11 cellular contexts compared by ENCODE assay signal in genomic region chr20:51021067-51022025, GRCh38. TPM values are rescaled to one million over a fixed set of nuclear protein-coding genes. Genes with fewer than 3 reads are reported as not detected.
A peak's percentile ranks its signal among the peaks of the same experiment; 100 is the strongest.
DNase-seq lines count a peak whose midpoint lies in the region; ATAC-seq and TF ChIP-seq lines count a peak whose summit lies in the region.
"Had no signal": no experiment of that assay in that cellular context is flagged by ENCODE, and none has a peak within 500 bp of the region (broad histone marks: within the 10 kb centered on the region; RNA-seq: fewer than 3 reads in every experiment).

No MANE protein-coding gene starts in this region.

- H3K36me3 ChIP-seq in A673 (ENCODE audit: insufficient read depth, low read length, poor library complexity, severe bottlenecking): no peaks in the 10 kb centered on the region
- no peaks in the 10 kb centered on the region for H3K36me3 ChIP-seq in transverse colon
- H3K36me3 ChIP-seq: upper lobe of left lung had no signal

- BruUV-seq in A673 (replicated peaks; lab: Mats Ljungman, UMichigan): no TSS peak

- DNase-seq in A673 (ENCODE audit: low spot score) (no peak), ELF-1 (ENCODE audit: low read depth, low spot score) (peak; percentile 49), iris pigment epithelial cell (ENCODE audit: low read depth) (peak; percentile 72), transverse colon (no peak)
- no peak for DNase-seq in activated naive CD8-positive, alpha-beta T cell treated with anti-CD3 and anti-CD28 coated beads, Interleukin-2, amount 10 ng/mL, durations not matched to agents 7 days and 5 days
- no peak for DNase-seq in stimulated activated naive CD4-positive, alpha-beta T cell (lab: John Stamatoyannopoulos, UW)
- DNase-seq: SHP77; stimulated activated CD4-positive, alpha-beta T cell treated with anti-CD3 and anti-CD28 coated beads, Interleukin-4, amount 100 ng/mL, for 24 hours; upper lobe of left lung had no signal

- intact Hi-C loops in A673 (cut with micrococcal nuclease; ENCODE audit: unreplicated experiment) (loop anchor here (10.0 kb wide), 1 partner anchor 133 kb away; no protein-coding TSS in a partner anchor), transverse colon (cut with DNase I; ENCODE audit: low total_unique reads) (no loop called here)

- peaks cover 64% of the 10 kb centered on the region for H3K27me3 Mint-ChIP-seq in activated naive CD8-positive, alpha-beta T cell treated with anti-CD3 and anti-CD28 coated beads, Interleukin-2, amount 10 ng/mL, durations not matched to agents 7 days and 5 days

- no peak for TF ChIP-seq POLR2A in transverse colon (IDR thresholded peaks at IDR 0.05)

- in situ Hi-C loops in transverse colon (cut with MboI; ENCODE audit: low pct_ligation_motif_present in 1 of 4, low pct_unique_long_range_greater_than_20kb in 1 of 4, low sequenced_read_pairs in 3 of 4): no loop called here

- H3K27me3 ChIP-seq in A673 (replicated peaks; ENCODE audit: insufficient read depth, low read depth, low read length, poor library complexity): no peaks in the 10 kb centered on the region
- H3K27me3 ChIP-seq in transverse colon: peaks cover 57% of the 10 kb centered on the region

- no peaks in the 10 kb centered on the region for H3K9me3 ChIP-seq in A673 (ENCODE audit: low read depth, low read length, poor library complexity, severe bottlenecking)
- no peaks in the 10 kb centered on the region for H3K9me3 ChIP-seq in transverse colon
- H3K9me3 ChIP-seq: upper lobe of left lung had no signal

- H3K36me3 Mint-ChIP-seq in activated naive CD8-positive, alpha-beta T cell treated with anti-CD3 and anti-CD28 coated beads, Interleukin-2, amount 10 ng/mL, durations not matched to agents 7 days and 5 days: no peaks in the 10 kb centered on the region

- POLR2A ChIA-PET in A673 (lab: Charles Lee; ENCODE audit: low non-redundant PET): no interaction called here
- POLR2A ChIA-PET in activated naive CD8-positive, alpha-beta T cell treated with anti-CD3 and anti-CD28 coated beads, Interleukin-2, amount 10 ng/mL, durations not matched to agents 7 days and 5 days (lab: Charles Lee): no interaction called here

- peaks cover 27% of the 10 kb centered on the region for H3K4me1 ChIP-seq in A673 (ENCODE audit: insufficient read depth, low read length, poor library complexity, severe bottlenecking)
- H3K4me1 ChIP-seq in transverse colon: peaks cover 0 to 16% (median 12%) of the 10 kb centered on the region in 4 donors

- no peak for ATAC-seq in activated naive CD8-positive, alpha-beta T cell treated with anti-CD3 and anti-CD28 coated beads, Interleukin-2, amount 10 ng/mL, durations not matched to agents 7 days and 5 days (ENCODE audit: low read depth)
- ATAC-seq in GM18519 (IDR thresholded peaks at IDR 0.05; ENCODE audit: low FRiP score, unreplicated experiment) (no peak), GM19351 (IDR thresholded peaks at IDR 0.05; ENCODE audit: unreplicated experiment) (no peak)

- CTCF ChIA-PET in A673 (lab: Charles Lee): no interaction called here

- H3K4me3 ChIP-seq in A673 (ENCODE audit: low read depth, low read length, poor library complexity, severe bottlenecking) (peak overlapping the region; percentile 64), transverse colon (peak overlapping the region in 1 of 4 donors; percentile 68)

- no peak for TF ChIP-seq EP300 in transverse colon (IDR thresholded peaks at IDR 0.05; ENCODE audit: low read depth)

- H3K4me3 Mint-ChIP-seq in activated naive CD8-positive, alpha-beta T cell treated with anti-CD3 and anti-CD28 coated beads, Interleukin-2, amount 10 ng/mL, durations not matched to agents 7 days and 5 days: peak overlapping the region; percentile 30

- H3K27ac ChIP-seq in A673 (ENCODE audit: low read depth, low read length, poor library complexity, severe bottlenecking) (no peak overlapping the region), transverse colon (no peak overlapping the region)
- H3K27ac ChIP-seq: upper lobe of left lung had no signal

- H3K4me1 Mint-ChIP-seq in activated naive CD8-positive, alpha-beta T cell treated with anti-CD3 and anti-CD28 coated beads, Interleukin-2, amount 10 ng/mL, durations not matched to agents 7 days and 5 days: peaks cover 6% of the 10 kb centered on the region

- no peaks in the 10 kb centered on the region for H3K9me3 Mint-ChIP-seq in activated naive CD8-positive, alpha-beta T cell treated with anti-CD3 and anti-CD28 coated beads, Interleukin-2, amount 10 ng/mL, durations not matched to agents 7 days and 5 days

- WGBS in transverse colon (ENCODE audit: low coverage in 1 of 2), 2 donors: 50 to 73% methylated on average over 1 to 16 of the region's 16 CpGs

- no peak overlapping the region for H3K27ac Mint-ChIP-seq in activated naive CD8-positive, alpha-beta T cell treated with anti-CD3 and anti-CD28 coated beads, Interleukin-2, amount 10 ng/mL, durations not matched to agents 7 days and 5 days

- TF ChIP-seq CTCF in A673 (conservative IDR thresholded peaks at IDR 0.05; ENCODE audit: low read depth, low read length) (no peak), transverse colon (IDR thresholded peaks at IDR 0.05) (no peak)

RNA-seq across cellular contexts. Expression of gene KCNG1, which starts 1.6 kb away (rescaled TPM):
- total RNA-seq in A673 (2021) (19.6 and 22.7 TPM in 2 replicates), transverse colon (10 to 100 TPM in 2 of 4 donors, 1 to 10 TPM in 2; 3.8 to 36.3 (median 8.9) TPM)
- not detected for total RNA-seq in activated naive CD8-positive, alpha-beta T cell treated with anti-CD3 and anti-CD28 coated beads, Interleukin-2, amount 10 ng/mL, durations not matched to agents 7 days and 5 days

Comparison
In these comparisons a context has a peak if more than half of its experiments do, and no peak if none do; other contexts are left out.
1. DNase-seq: peak in ELF-1 (single experiment) and iris pigment epithelial cell (single experiment); none in A673 (single experiment), activated naive CD8-positive, alpha-beta T cell treated with anti-CD3 and anti-CD28 coated beads, Interleukin-2, amount 10 ng/mL, durations not matched to agents 7 days and 5 days (single experiment), stimulated activated naive CD4-positive, alpha-beta T cell (0 of 6) and transverse colon (single experiment).
2. RNA of gene KCNG1, which starts 1.6 kb away (total RNA-seq): 19.6 to 22.7 TPM in A673 and 3.8 to 36.3 TPM in transverse colon; not detected in activated naive CD8-positive, alpha-beta T cell treated with anti-CD3 and anti-CD28 coated beads, Interleukin-2, amount 10 ng/mL, durations not matched to agents 7 days and 5 days; every median in the first group is over 4 times any median in the second.